In the genomic region with DNA sequence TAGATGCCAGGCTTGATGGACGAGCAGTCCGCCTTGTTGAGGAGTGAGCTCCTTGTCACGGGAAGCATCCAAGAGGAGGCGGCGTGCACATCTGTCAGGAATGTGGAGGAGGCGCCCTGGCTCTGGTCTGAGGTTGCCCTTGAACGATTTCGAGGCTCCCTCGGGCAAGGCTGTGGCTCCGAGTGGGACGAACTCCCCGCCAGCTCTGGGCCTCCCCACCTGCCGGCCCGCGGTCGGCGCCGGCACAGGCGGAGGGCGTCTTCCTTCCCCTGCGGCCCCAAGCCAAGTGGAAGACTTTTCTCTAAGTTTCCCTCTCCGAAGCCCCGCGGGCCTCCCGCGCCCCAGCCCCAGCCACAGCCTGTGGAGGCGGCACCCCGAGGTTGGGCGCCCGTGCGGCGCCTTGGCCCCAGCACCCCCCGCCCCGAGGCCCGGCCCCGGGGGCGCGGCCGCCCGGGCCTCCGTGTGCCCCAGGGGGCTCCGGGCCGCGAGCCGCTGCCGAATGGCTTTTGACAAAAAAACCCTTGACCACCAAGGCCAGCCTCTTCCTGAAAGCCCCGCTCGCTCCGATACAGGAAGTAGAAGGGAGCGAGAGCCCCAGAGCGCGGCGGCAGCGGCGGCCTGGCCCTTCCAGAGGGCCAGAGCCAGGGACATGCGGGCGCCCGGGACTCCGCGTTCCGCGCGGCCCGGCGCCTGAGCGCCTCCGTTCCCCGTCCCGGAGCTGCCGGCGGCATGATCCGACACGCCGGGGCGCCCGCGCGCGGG, we compare ENCODE assay signal across 1 cellular context.
TF ChIP-seq lines count a peak whose summit lies in the region.

A gene with protein sequence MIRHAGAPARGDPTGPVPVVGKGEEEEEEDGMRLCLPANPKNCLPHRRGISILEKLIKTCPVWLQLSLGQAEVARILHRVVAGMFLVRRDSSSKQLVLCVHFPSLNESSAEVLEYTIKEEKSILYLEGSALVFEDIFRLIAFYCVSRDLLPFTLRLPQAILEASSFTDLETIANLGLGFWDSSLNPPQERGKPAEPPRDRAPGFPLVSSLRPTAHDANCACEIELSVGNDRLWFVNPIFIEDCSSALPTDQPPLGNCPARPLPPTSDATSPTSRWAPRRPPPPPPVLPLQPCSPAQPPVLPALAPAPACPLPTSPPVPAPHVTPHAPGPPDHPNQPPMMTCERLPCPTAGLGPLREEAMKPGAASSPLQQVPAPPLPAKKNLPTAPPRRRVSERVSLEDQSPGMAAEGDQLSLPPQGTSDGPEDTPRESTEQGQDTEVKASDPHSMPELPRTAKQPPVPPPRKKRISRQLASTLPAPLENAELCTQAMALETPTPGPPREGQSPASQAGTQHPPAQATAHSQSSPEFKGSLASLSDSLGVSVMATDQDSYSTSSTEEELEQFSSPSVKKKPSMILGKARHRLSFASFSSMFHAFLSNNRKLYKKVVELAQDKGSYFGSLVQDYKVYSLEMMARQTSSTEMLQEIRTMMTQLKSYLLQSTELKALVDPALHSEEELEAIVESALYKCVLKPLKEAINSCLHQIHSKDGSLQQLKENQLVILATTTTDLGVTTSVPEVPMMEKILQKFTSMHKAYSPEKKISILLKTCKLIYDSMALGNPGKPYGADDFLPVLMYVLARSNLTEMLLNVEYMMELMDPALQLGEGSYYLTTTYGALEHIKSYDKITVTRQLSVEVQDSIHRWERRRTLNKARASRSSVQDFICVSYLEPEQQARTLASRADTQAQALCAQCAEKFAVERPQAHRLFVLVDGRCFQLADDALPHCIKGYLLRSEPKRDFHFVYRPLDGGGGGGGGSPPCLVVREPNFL (plus strand): TSS at position 578 of the 762 bp plus-strand sequence. CDS start 152 bp downstream, at position 730.

TF ChIP-seq in HepG2, 621 proteins besides CTCF, POLR2A, EP300 and RAD21 (continued from another document and continues in another):
- TF ChIP-seq DMTF1 (CRISPR knock-in tag; IDR thresholded peaks at IDR 0.05) (no peak), ZC3H4 (CRISPR knock-in tag; IDR thresholded peaks at IDR 0.05; ENCODE audit: borderline replicate concordance) (no peak), ZNF609 (CRISPR knock-in tag; IDR thresholded peaks at IDR 0.05; ENCODE audit: borderline replicate concordance) (no peak), MAFK (conservative IDR thresholded peaks at IDR 0.05 in 1 of 2, IDR thresholded peaks at IDR 0.05 in 1 of 2; ENCODE audit: low read length in 2 of 2) (no peak), KDM6A (CRISPR knock-in tag; IDR thresholded peaks at IDR 0.05; ENCODE audit: low read depth) (no peak), MZF1 (CRISPR knock-in tag; IDR thresholded peaks at IDR 0.05; ENCODE audit: borderline replicate concordance) (no peak), ZNF333 (CRISPR knock-in tag; IDR thresholded peaks at IDR 0.05; ENCODE audit: borderline replicate concordance) (peak; percentile 48; the same call in 1 of the 2 replicates), ZNF704 (CRISPR knock-in tag; IDR thresholded peaks at IDR 0.05; ENCODE audit: borderline replicate concordance) (peak; percentile 3; the same call in 1 of the 2 replicates), PRPF4 (IDR thresholded peaks at IDR 0.05; ENCODE audit: low read depth, low read length, poor library complexity, severe bottlenecking) (no peak), MATR3 (CRISPR knock-in tag; IDR thresholded peaks at IDR 0.05) (no peak), ARNT (IDR thresholded peaks at IDR 0.05) (no peak), U2AF2 (IDR thresholded peaks at IDR 0.05; ENCODE audit: low read depth, low read length) (no peak), PHF21A (CRISPR knock-in tag; IDR thresholded peaks at IDR 0.05) (no peak), HOXD1 (CRISPR knock-in tag; IDR thresholded peaks at IDR 0.05) (no peak), ZNF558 (CRISPR knock-in tag; IDR thresholded peaks at IDR 0.05; ENCODE audit: borderline replicate concordance) (0 out of 2 replicates have a peak, but pooled peaks have one; percentile 6), HINFP (CRISPR knock-in tag; IDR thresholded peaks at IDR 0.05; ENCODE audit: low read depth) (no peak), ZNF576 (CRISPR knock-in tag; IDR thresholded peaks at IDR 0.05) (0 out of 2 replicates have a peak, but pooled peaks have one; percentile 49), TOPORS (CRISPR knock-in tag; IDR thresholded peaks at IDR 0.05) (no peak), SRSF4 (IDR thresholded peaks at IDR 0.05; ENCODE audit: low read depth, low read length, poor library complexity, severe bottlenecking) (no peak), KLF6 (CRISPR knock-in tag; IDR thresholded peaks at IDR 0.05) (no peak), KLF12 (CRISPR knock-in tag; IDR thresholded peaks at IDR 0.05; ENCODE audit: borderline replicate concordance) (0 out of 2 replicates have a peak, but pooled peaks have one; percentile 4), ZNF274 (CRISPR knock-in tag; IDR thresholded peaks at IDR 0.05) (no peak), SP4 (CRISPR knock-in tag; IDR thresholded peaks at IDR 0.05) (peak; percentile 11; the same call in 1 of the 2 replicates), SMAD1 (CRISPR knock-in tag; IDR thresholded peaks at IDR 0.05; ENCODE audit: borderline replicate concordance, low read depth) (no peak), FOSL2 (CRISPR knock-in tag; IDR thresholded peaks at IDR 0.05) (peak; percentile 5; the same call in 1 of the 2 replicates), SMAD9 (CRISPR knock-in tag; IDR thresholded peaks at IDR 0.05) (no peak), ZNF678 (CRISPR knock-in tag; IDR thresholded peaks at IDR 0.05) (0 out of 2 replicates have a peak, but pooled peaks have one; percentile 6)
- TF ChIP-seq, protein P1, sequence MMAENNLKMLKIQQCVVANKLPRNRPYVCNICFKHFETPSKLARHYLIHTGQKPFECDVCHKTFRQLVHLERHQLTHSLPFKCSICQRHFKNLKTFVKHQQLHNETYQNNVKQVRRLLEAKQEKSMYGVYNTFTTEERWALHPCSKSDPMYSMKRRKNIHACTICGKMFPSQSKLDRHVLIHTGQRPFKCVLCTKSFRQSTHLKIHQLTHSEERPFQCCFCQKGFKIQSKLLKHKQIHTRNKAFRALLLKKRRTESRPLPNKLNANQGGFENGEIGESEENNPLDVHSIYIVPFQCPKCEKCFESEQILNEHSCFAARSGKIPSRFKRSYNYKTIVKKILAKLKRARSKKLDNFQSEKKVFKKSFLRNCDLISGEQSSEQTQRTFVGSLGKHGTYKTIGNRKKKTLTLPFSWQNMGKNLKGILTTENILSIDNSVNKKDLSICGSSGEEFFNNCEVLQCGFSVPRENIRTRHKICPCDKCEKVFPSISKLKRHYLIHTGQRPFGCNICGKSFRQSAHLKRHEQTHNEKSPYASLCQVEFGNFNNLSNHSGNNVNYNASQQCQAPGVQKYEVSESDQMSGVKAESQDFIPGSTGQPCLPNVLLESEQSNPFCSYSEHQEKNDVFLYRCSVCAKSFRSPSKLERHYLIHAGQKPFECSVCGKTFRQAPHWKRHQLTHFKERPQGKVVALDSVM (CRISPR knock-in tag; IDR thresholded peaks at IDR 0.05): no peak
- TF ChIP-seq, protein P2, sequence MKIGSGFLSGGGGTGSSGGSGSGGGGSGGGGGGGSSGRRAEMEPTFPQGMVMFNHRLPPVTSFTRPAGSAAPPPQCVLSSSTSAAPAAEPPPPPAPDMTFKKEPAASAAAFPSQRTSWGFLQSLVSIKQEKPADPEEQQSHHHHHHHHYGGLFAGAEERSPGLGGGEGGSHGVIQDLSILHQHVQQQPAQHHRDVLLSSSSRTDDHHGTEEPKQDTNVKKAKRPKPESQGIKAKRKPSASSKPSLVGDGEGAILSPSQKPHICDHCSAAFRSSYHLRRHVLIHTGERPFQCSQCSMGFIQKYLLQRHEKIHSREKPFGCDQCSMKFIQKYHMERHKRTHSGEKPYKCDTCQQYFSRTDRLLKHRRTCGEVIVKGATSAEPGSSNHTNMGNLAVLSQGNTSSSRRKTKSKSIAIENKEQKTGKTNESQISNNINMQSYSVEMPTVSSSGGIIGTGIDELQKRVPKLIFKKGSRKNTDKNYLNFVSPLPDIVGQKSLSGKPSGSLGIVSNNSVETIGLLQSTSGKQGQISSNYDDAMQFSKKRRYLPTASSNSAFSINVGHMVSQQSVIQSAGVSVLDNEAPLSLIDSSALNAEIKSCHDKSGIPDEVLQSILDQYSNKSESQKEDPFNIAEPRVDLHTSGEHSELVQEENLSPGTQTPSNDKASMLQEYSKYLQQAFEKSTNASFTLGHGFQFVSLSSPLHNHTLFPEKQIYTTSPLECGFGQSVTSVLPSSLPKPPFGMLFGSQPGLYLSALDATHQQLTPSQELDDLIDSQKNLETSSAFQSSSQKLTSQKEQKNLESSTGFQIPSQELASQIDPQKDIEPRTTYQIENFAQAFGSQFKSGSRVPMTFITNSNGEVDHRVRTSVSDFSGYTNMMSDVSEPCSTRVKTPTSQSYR (CRISPR knock-in tag; IDR thresholded peaks at IDR 0.05; ENCODE audit: borderline replicate concordance): no peak
- TF ChIP-seq, protein P3, sequence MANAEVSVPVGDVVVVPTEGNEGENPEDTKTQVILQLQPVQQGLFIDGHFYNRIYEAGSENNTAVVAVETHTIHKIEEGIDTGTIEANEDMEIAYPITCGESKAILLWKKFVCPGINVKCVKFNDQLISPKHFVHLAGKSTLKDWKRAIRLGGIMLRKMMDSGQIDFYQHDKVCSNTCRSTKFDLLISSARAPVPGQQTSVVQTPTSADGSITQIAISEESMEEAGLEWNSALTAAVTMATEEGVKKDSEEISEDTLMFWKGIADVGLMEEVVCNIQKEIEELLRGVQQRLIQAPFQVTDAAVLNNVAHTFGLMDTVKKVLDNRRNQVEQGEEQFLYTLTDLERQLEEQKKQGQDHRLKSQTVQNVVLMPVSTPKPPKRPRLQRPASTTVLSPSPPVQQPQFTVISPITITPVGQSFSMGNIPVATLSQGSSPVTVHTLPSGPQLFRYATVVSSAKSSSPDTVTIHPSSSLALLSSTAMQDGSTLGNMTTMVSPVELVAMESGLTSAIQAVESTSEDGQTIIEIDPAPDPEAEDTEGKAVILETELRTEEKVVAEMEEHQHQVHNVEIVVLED (CRISPR knock-in tag; IDR thresholded peaks at IDR 0.05; ENCODE audit: borderline replicate concordance): no peak
